ENCODE assay signal across 9 cellular contexts in genomic region chr15:45129651-45130129, GRCh38. TPM values are rescaled to one million over a fixed set of nuclear protein-coding genes. Genes with fewer than 3 reads are reported as not detected.
A peak's percentile ranks its signal among the peaks of the same experiment; 100 is the strongest.
DNase-seq lines count a peak whose midpoint lies in the region; ATAC-seq, FAIRE-seq and TF ChIP-seq lines count a peak whose summit lies in the region.
"Had no signal": no experiment of that assay in that cellular context is flagged by ENCODE, and none has a peak within 500 bp of the region (broad histone marks: within the 10 kb centered on the region; RNA-seq: fewer than 3 reads in every experiment).

Gene DUOX1 (plus strand): TSS chr15:45129994. CDS start chr15:45131967, 1,973 bp downstream.
Gene DUOXA1 (minus strand): TSS chr15:45129879. CDS start chr15:45123014, 6,865 bp downstream.

- WGBS in heart left ventricle, 4 donors: 0 to 6% (median 4%) methylated on average over 6 to 46 of the region's 46 CpGs

- TF ChIP-seq POLR2A in heart left ventricle (IDR thresholded peaks at IDR 0.05): no peak

- no TSS peak for BruUV-seq in Calu3 (replicated peaks; lab: Mats Ljungman, UMichigan)

- H3K4me1 Mint-ChIP-seq in Calu3 (ENCODE audit: low read depth, unreplicated experiment): no peaks in the 10 kb centered on the region

- no peak for FAIRE-seq in urothelium cell line (lab: Jason Lieb, UNC)
- FAIRE-seq: TTC549 had no signal

- TF ChIP-seq CTCF in Calu3 (IDR thresholded peaks at IDR 0.05; ENCODE audit: unreplicated experiment): no peak
- no peak for TF ChIP-seq CTCF in heart left ventricle (IDR thresholded peaks at IDR 0.05)

- H3K4me3 Mint-ChIP-seq in Calu3 (ENCODE audit: low read depth, unreplicated experiment): peak within 1 kb of the TSS; percentile 30

- peak; percentile 52 for DNase-seq in Calu3
- peak; percentile 16 for DNase-seq in activated T-cell treated with anti-CD3 and anti-CD28 coated beads for 24 hours (ENCODE audit: low read depth)
- DNase-seq in heart left ventricle: peak in 2 of 5 donors; percentile 32 to 42
- peak; percentile 87 for DNase-seq in posterior vena cava (ENCODE audit: low spot score)
- DNase-seq in NCI-H1417 treated with DMSO at 0.1 percent for 48 hours (lab: John Stamatoyannopoulos, UW): no peak
- DNase-seq in urothelium cell line (ENCODE audit: low spot score): no peak
- no peak for DNase-seq in NCI-H2171 treated with DMSO at 0.1 percent for 48 hours (lab: John Stamatoyannopoulos, UW)
- no peak for DNase-seq in SKM-1 (lab: John Stamatoyannopoulos, UW; ENCODE audit: unreplicated experiment)

- no peaks in the 10 kb centered on the region for H3K9me3 Mint-ChIP-seq in Calu3 (ENCODE audit: low read depth, unreplicated experiment)

- H3K9me3 ChIP-seq in heart left ventricle: no peaks in the 10 kb centered on the region

- intact Hi-C loops in Calu3 (cut with micrococcal nuclease; ENCODE audit: unreplicated experiment): no loop called here
- intact Hi-C loops in heart left ventricle (cut with DNase I): no loop called here
- intact Hi-C loops in posterior vena cava (cut with DNase I): no loop called here

- H3K36me3 Mint-ChIP-seq in Calu3 (ENCODE audit: insufficient read depth, unreplicated experiment): no peaks in the 10 kb centered on the region

- peak within 1 kb of the TSS; percentile 11 to 61 (median 40) for H3K4me3 ChIP-seq in heart left ventricle

- peak in 3 of 4 donors; percentile 48 to 83 (median 71) for ATAC-seq in heart left ventricle

- no peak within 1 kb of the TSS for H3K27ac ChIP-seq in heart left ventricle

- H3K36me3 ChIP-seq in heart left ventricle: no peaks in the 10 kb centered on the region

- peaks cover 78% of the 10 kb centered on the region for H3K27me3 Mint-ChIP-seq in Calu3 (ENCODE audit: unreplicated experiment)

- H3K27me3 ChIP-seq in heart left ventricle: peaks cover 6 to 73% (median 40%) of the 10 kb centered on the region in 9 donors

- CTCF ChIA-PET in Calu3 (lab: Charles Lee): interaction anchor here (0.6 to 1.0 kb wide), 5 partner anchors 9 to 147 kb away, joined by 3 to 4 read pairs (median 3); partner anchors contain the start of genes DUOX2 and DUOXA2

- H3K27ac Mint-ChIP-seq in Calu3 (ENCODE audit: unreplicated experiment): no peak within 1 kb of the TSS

- H3K4me1 ChIP-seq in heart left ventricle: peaks cover 0 to 14% (median 0%) of the 10 kb centered on the region in 12 donors

RNA-seq across cellular contexts. Expression of gene DUOX1, which starts in this region (rescaled TPM):
- 1.2 and 1.4 TPM in 2 replicates for total RNA-seq in Calu3 (2022)
- 1 to 10 TPM in 1 of 9 donors, under 1 TPM in 8; 0.19 to 1.6 (median 0.52) TPM for total RNA-seq in heart left ventricle
- under 1 TPM; 0.11 to 0.95 TPM for polyA plus RNA-seq in heart left ventricle
- total RNA-seq in posterior vena cava: 1 to 10 TPM in 1 of 2 donors, under 1 TPM in 1; 0.62 to 4.4 TPM

RNA-seq across cellular contexts. Expression of gene DUOXA1, which starts in this region (rescaled TPM):
- total RNA-seq in Calu3 (2022): not detected in 2 replicates
- 1 to 10 TPM in 1 of 9 donors, under 1 TPM in 5, not detected in 3; 0.21 to 1.3 (median 0.31) TPM for total RNA-seq in heart left ventricle
- polyA plus RNA-seq in heart left ventricle: under 1 TPM; 0.11 to 0.53 TPM
- total RNA-seq in posterior vena cava: 1 to 10 TPM in 1 of 2 donors, under 1 TPM in 1; 0.81 to 5.3 TPM

Comparison
In these comparisons a context has a peak if more than half of its experiments do, and no peak if none do; other contexts are left out.
1. DNase-seq: peak in Calu3 (single experiment), activated T-cell treated with anti-CD3 and anti-CD28 coated beads for 24 hours (single experiment) and posterior vena cava (single experiment); none in NCI-H1417 treated with DMSO at 0.1 percent for 48 hours (single experiment), urothelium cell line (single experiment), NCI-H2171 treated with DMSO at 0.1 percent for 48 hours (single experiment) and SKM-1 (single experiment).